Comparison of ENCODE assay signal across 1 cellular context in genomic region chr1:66359815-66360214, GRCh38.
TF ChIP-seq lines count a peak whose summit lies in the region.

No MANE protein-coding gene starts in this region.

TF ChIP-seq in IMR-90, 13 proteins besides CTCF, POLR2A, EP300 and RAD21:
- no peak for TF ChIP-seq BHLHE40 (IDR thresholded peaks at IDR 0.05; ENCODE audit: low read depth, low read length)
- no peak for TF ChIP-seq USF2 (IDR thresholded peaks at IDR 0.05; ENCODE audit: low read depth, low read length)
- no peak for TF ChIP-seq NFE2L2 (IDR thresholded peaks at IDR 0.05; ENCODE audit: low read depth, low read length)
- TF ChIP-seq FOS (IDR thresholded peaks at IDR 0.05; ENCODE audit: low read depth, low read length): no peak
- TF ChIP-seq SMC3 (IDR thresholded peaks at IDR 0.05; ENCODE audit: low read depth, low read length): no peak
- TF ChIP-seq MAFK (IDR thresholded peaks at IDR 0.05; ENCODE audit: low read depth, low read length): no peak
- TF ChIP-seq MXI1 (IDR thresholded peaks at IDR 0.05; ENCODE audit: borderline replicate concordance, low read depth, low read length): no peak
- TF ChIP-seq, protein P1, sequence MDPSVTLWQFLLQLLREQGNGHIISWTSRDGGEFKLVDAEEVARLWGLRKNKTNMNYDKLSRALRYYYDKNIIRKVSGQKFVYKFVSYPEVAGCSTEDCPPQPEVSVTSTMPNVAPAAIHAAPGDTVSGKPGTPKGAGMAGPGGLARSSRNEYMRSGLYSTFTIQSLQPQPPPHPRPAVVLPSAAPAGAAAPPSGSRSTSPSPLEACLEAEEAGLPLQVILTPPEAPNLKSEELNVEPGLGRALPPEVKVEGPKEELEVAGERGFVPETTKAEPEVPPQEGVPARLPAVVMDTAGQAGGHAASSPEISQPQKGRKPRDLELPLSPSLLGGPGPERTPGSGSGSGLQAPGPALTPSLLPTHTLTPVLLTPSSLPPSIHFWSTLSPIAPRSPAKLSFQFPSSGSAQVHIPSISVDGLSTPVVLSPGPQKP (IDR thresholded peaks at IDR 0.05; ENCODE audit: borderline replicate concordance, low read depth, low read length): no peak
- TF ChIP-seq MAZ (IDR thresholded peaks at IDR 0.05; ENCODE audit: borderline replicate concordance, low read depth, low read length): no peak
- TF ChIP-seq CEBPB (IDR thresholded peaks at IDR 0.05; ENCODE audit: low read depth, low read length): no peak
- TF ChIP-seq RFX5 (IDR thresholded peaks at IDR 0.05; ENCODE audit: low read depth, low read length): no peak
- no peak for TF ChIP-seq CHD1 (IDR thresholded peaks at IDR 0.05; ENCODE audit: low read depth, low read length)
- no peak for TF ChIP-seq RCOR1 (IDR thresholded peaks at IDR 0.05; ENCODE audit: insufficient replicate concordance, low read length)
TF ChIP-seq in IMR-90: peak in this region for 0.
